Comparison of ENCODE assay signal across 7 cellular contexts in genomic region chr6:127186889-127187288, GRCh38.
A peak's percentile ranks its signal among the peaks of the same experiment; 100 is the strongest.
DNase-seq lines count a peak whose midpoint lies in the region; ATAC-seq, FAIRE-seq and TF ChIP-seq lines count a peak whose summit lies in the region.

No MANE protein-coding gene starts in this region.

- intact Hi-C loops in HepG2 (cut with micrococcal nuclease; ENCODE audit: unreplicated experiment), result loop anchor here (1.0 to 10.0 kb wide), 3 partner anchors 79 to 358 kb away; partner anchors contain the start of gene RNF146

- BruUV-seq in HepG2 (replicated peaks; lab: Mats Ljungman, UMichigan), result no TSS peak

- no peak overlapping the region for H3K9ac ChIP-seq in HepG2 (ENCODE audit: insufficient read depth, low read depth, low read length)

- no peak for FAIRE-seq in HepG2 (lab: Jason Lieb, UNC)

- no peak overlapping the region for H2AFZ ChIP-seq in HepG2 (ENCODE audit: low read length)

- POLR2A ChIA-PET in HepG2 (lab: Yijun Ruan, JAX), result interaction anchor here (1.3 kb wide), 1 partner anchor 80 kb away, joined by 3 read pairs; the partner anchor contains the start of gene RNF146

- no peaks in the 10 kb centered on the region for H3K27me3 ChIP-seq in HepG2 (ENCODE audit: control insufficient read depth in 1 of 2, insufficient read depth in 2 of 2, low read length in 2 of 2)

- TF ChIP-seq CTCF in HepG2 (CRISPR knock-in tag; IDR thresholded peaks at IDR 0.05), result peak; percentile 79

- peak; percentile 25 for DNase-seq in T follicular helper cell (ENCODE audit: low read depth)
- peak; percentile 11 for DNase-seq in activated naive CD8-positive, alpha-beta T cell treated with anti-CD3 and anti-CD28 coated beads, Interleukin-2, amount 50 U/mL, for 16 hours (ENCODE audit: low read depth, low spot score)
- DNase-seq in HepG2 (ENCODE audit: low spot score), result peak; percentile 41
- peak; percentile 3 for DNase-seq in stimulated activated naive CD4-positive, alpha-beta T cell treated with Interleukin-2 at 50 U/mL for 16 hours (lab: John Stamatoyannopoulos, UW)
- no peak for DNase-seq in A172 (ENCODE audit: low spot score)

- no peaks in the 10 kb centered on the region for H4K20me1 ChIP-seq in HepG2 (ENCODE audit: insufficient read depth, low read length)

- peak; percentile 26; the same call in 1 of the 2 replicates for TF ChIP-seq RAD21 in HepG2 (CRISPR knock-in tag; IDR thresholded peaks at IDR 0.05)

- H3K9me3 ChIP-seq in HepG2 (ENCODE audit: low read length), result no peaks in the 10 kb centered on the region

- H3K4me1 ChIP-seq in HepG2 (ENCODE audit: insufficient read depth, low read length), result no peaks in the 10 kb centered on the region

- H3K36me3 ChIP-seq in HepG2 (replicated peaks in 1 of 2; ENCODE audit: control insufficient read depth in 1 of 2, insufficient read depth in 2 of 2, low read length in 2 of 2), result no peaks in the 10 kb centered on the region

- no peak overlapping the region for H3K4me3 ChIP-seq in HepG2 (replicated peaks in 1 of 3; ENCODE audit: insufficient read depth in 1 of 3, low read depth in 2 of 3, low read length in 3 of 3)

- H3K4me2 ChIP-seq in HepG2 (ENCODE audit: low read depth, low read length), result no peak overlapping the region

- in situ Hi-C loops in HepG2 (cut with HindIII; ENCODE audit: extremely low pct_ligation_motif_present, low pct_unique_long_range_greater_than_20kb), result no loop called here

- 3% methylated on average over 6 of the region's 6 CpGs for WGBS in HepG2 (ENCODE audit: low lambda C conversion rate)

- CTCF ChIA-PET in HepG2 (lab: Yijun Ruan, JAX; ENCODE audit: low intra/inter-chr PET ratio, low total read pairs), result interaction anchor here (1.0 kb wide), 1 partner anchor 234 kb away, joined by 8 read pairs; no protein-coding TSS in a partner anchor

- ATAC-seq in GM18517 (IDR thresholded peaks at IDR 0.05; ENCODE audit: unreplicated experiment) (peak; percentile 61), HG03342 (IDR thresholded peaks at IDR 0.05; ENCODE audit: unreplicated experiment) (peak; percentile 73), HepG2 (peak; percentile 83)

- TF ChIP-seq POLR2A in HepG2 (IDR thresholded peaks at IDR 0.05; ENCODE audit: insufficient read depth in 1 of 2, low read depth in 2 of 2, low read length in 2 of 2), result no peak

- TF ChIP-seq EP300 in HepG2 (IDR thresholded peaks at IDR 0.05; ENCODE audit: low read depth in 2 of 2, low read length in 2 of 2) (no peak), HepG2 (CRISPR knock-in tag; IDR thresholded peaks at IDR 0.05; ENCODE audit: borderline replicate concordance) (no peak)

- H3K27ac ChIP-seq in HepG2 (ENCODE audit: extremely low read length, insufficient read depth, low read length), result no peak overlapping the region

- no peaks in the 10 kb centered on the region for H3K79me2 ChIP-seq in HepG2 (ENCODE audit: insufficient read depth, low read length)

TF ChIP-seq in HepG2, 621 proteins besides CTCF, POLR2A, EP300 and RAD21:
- TF ChIP-seq SMC3 (IDR thresholded peaks at IDR 0.05; ENCODE audit: low read length) (peak; percentile 66; the same call in 1 of the 2 replicates), STAG1 (CRISPR knock-in tag; IDR thresholded peaks at IDR 0.05) (peak; percentile 59), THRA (CRISPR knock-in tag; IDR thresholded peaks at IDR 0.05; ENCODE audit: borderline replicate concordance) (peak; percentile 21; the same call in 1 of the 2 replicates)
- TF ChIP-seq, protein P1, sequence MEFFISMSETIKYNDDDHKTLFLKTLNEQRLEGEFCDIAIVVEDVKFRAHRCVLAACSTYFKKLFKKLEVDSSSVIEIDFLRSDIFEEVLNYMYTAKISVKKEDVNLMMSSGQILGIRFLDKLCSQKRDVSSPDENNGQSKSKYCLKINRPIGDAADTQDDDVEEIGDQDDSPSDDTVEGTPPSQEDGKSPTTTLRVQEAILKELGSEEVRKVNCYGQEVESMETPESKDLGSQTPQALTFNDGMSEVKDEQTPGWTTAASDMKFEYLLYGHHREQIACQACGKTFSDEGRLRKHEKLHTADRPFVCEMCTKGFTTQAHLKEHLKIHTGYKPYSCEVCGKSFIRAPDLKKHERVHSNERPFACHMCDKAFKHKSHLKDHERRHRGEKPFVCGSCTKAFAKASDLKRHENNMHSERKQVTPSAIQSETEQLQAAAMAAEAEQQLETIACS (CRISPR knock-in tag; IDR thresholded peaks at IDR 0.05), result no peak
- TF ChIP-seq, protein P2, sequence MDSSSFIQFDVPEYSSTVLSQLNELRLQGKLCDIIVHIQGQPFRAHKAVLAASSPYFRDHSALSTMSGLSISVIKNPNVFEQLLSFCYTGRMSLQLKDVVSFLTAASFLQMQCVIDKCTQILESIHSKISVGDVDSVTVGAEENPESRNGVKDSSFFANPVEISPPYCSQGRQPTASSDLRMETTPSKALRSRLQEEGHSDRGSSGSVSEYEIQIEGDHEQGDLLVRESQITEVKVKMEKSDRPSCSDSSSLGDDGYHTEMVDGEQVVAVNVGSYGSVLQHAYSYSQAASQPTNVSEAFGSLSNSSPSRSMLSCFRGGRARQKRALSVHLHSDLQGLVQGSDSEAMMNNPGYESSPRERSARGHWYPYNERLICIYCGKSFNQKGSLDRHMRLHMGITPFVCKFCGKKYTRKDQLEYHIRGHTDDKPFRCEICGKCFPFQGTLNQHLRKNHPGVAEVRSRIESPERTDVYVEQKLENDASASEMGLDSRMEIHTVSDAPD (CRISPR knock-in tag; IDR thresholded peaks at IDR 0.05), result no peak
- TF ChIP-seq, protein P3, sequence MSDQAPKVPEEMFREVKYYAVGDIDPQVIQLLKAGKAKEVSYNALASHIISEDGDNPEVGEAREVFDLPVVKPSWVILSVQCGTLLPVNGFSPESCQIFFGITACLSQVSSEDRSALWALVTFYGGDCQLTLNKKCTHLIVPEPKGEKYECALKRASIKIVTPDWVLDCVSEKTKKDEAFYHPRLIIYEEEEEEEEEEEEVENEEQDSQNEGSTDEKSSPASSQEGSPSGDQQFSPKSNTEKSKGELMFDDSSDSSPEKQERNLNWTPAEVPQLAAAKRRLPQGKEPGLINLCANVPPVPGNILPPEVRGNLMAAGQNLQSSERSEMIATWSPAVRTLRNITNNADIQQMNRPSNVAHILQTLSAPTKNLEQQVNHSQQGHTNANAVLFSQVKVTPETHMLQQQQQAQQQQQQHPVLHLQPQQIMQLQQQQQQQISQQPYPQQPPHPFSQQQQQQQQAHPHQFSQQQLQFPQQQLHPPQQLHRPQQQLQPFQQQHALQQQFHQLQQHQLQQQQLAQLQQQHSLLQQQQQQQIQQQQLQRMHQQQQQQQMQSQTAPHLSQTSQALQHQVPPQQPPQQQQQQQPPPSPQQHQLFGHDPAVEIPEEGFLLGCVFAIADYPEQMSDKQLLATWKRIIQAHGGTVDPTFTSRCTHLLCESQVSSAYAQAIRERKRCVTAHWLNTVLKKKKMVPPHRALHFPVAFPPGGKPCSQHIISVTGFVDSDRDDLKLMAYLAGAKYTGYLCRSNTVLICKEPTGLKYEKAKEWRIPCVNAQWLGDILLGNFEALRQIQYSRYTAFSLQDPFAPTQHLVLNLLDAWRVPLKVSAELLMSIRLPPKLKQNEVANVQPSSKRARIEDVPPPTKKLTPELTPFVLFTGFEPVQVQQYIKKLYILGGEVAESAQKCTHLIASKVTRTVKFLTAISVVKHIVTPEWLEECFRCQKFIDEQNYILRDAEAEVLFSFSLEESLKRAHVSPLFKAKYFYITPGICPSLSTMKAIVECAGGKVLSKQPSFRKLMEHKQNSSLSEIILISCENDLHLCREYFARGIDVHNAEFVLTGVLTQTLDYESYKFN (CRISPR knock-in tag; conservative IDR thresholded peaks at IDR 0.05), result no peak
